ENCODE assay signal across 18 cellular contexts in the genomic region with DNA sequence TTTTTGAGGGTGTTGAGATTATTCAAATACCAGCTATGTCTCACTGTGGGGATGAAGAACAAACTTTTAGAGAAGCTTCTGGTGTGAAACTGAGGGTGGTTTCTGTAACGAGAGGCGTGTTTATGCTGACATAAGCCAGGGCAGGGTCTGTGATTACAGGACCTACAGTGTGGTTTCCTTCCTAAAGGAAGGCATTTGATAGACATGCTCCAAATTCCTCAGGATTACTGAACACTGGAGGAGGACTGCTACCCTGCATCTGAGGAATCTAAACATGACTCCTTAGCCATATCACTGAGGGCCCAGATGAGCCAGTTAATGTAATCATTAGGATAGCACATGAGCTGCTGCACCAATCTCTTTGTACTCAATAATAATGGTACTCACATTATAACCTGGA.
DNase-seq lines count a peak whose midpoint lies in the region; ATAC-seq and TF ChIP-seq lines count a peak whose summit lies in the region.
"Had no signal": no experiment of that assay in that cellular context is flagged by ENCODE, and none has a peak within 500 bp of the region (broad histone marks: within the 10 kb centered on the region; RNA-seq: fewer than 3 reads in every experiment).

No MANE protein-coding gene starts in this region.

- H3K4me1 Mint-ChIP-seq in endothelial cell (ENCODE audit: unreplicated experiment) (no peaks in the 10 kb centered on the region), mesothelial cell of epicardium (peaks cover 20% of the 10 kb centered on the region)
- H3K4me1 Mint-ChIP-seq: activated CD4-positive, alpha-beta T cell treated with anti-CD3 and anti-CD28 coated beads for 36 hours had no signal

- no peak overlapping the region for H3K4me3 ChIP-seq in AG10803 (ENCODE audit: low read length)
- H3K4me3 ChIP-seq: gastroesophageal sphincter had no signal

- H3K9me3 Mint-ChIP-seq in endothelial cell (ENCODE audit: unreplicated experiment) (no peaks in the 10 kb centered on the region), mesothelial cell of epicardium (no peaks in the 10 kb centered on the region)
- H3K9me3 Mint-ChIP-seq: stimulated activated naive CD8-positive, alpha-beta T cell treated with anti-CD3 and anti-CD28 coated beads, Interleukin-15, Interleukin-2, amounts not matched to agents 100 ng/mL and 50 ng/mL, for 24 hours had no signal

- no peak for ATAC-seq in HG03039 (IDR thresholded peaks at IDR 0.05; ENCODE audit: unreplicated experiment)
- ATAC-seq: activated CD4-positive, alpha-beta T cell treated with anti-CD3 and anti-CD28 coated beads for 36 hours; gastroesophageal sphincter had no signal

- DNase-seq in AG10803 (ENCODE audit: low read depth): peak; percentile 38
- DNase-seq in NCI-H460 (ENCODE audit: extremely low read depth, low read depth): peak; percentile 30
- DNase-seq in endothelial cell (ENCODE audit: low spot score): no peak
- DNase-seq in mesothelial cell of epicardium (ENCODE audit: low spot score in 2 of 2, unreplicated experiment in 2 of 2): no peak
- DNase-seq in stimulated activated CD4-positive, alpha-beta T cell treated with anti-CD3 and anti-CD28 coated beads, Interleukin-4, amount 100 ng/mL, for 1 hour: no peak
- DNase-seq in SW 1271 (lab: John Stamatoyannopoulos, UW): no peak
- DNase-seq in stimulated activated CD4-positive, alpha-beta T cell treated with anti-CD3 and anti-CD28 coated beads, Interleukin-4, amount 100 ng/mL, for 4 hours: no peak
- DNase-seq: activated CD4-positive, alpha-beta T cell treated with anti-CD3 and anti-CD28 coated beads for 36 hours; activated CD8-positive, alpha-beta memory T cell treated with anti-CD3 and anti-CD28 coated beads, Interleukin-2, amount 50 U/mL, for 48 hours; GDM1; HCEC 1CT; NCI-H1092; stimulated activated CD4-positive, alpha-beta T cell treated with anti-CD3 and anti-CD28 coated beads, Interleukin-12 subunit alpha, Interleukin-12 subunit beta, amount 100 ng/mL, for 4 hours; T-helper 2 cell had no signal

- TF ChIP-seq CTCF in AG10803 (conservative IDR thresholded peaks at IDR 0.05; ENCODE audit: low read length) (no peak), endothelial cell (IDR thresholded peaks at IDR 0.05; ENCODE audit: unreplicated experiment) (no peak), mesothelial cell of epicardium (IDR thresholded peaks at IDR 0.05; ENCODE audit: unreplicated experiment) (no peak)

- peaks cover 42% of the 10 kb centered on the region for H3K36me3 Mint-ChIP-seq in endothelial cell (ENCODE audit: low read depth, unreplicated experiment)
- H3K36me3 Mint-ChIP-seq in mesothelial cell of epicardium: peaks cover 15% of the 10 kb centered on the region
- H3K36me3 Mint-ChIP-seq: activated naive CD8-positive, alpha-beta T cell had no signal

- H3K27ac Mint-ChIP-seq in endothelial cell (ENCODE audit: unreplicated experiment) (peak overlapping the region; percentile 78), mesothelial cell of epicardium (peak overlapping the region; percentile 91)
- H3K27ac Mint-ChIP-seq: activated CD4-positive, alpha-beta T cell treated with anti-CD3 and anti-CD28 coated beads for 36 hours; activated naive CD8-positive, alpha-beta T cell; stimulated activated naive CD8-positive, alpha-beta T cell treated with anti-CD3 and anti-CD28 coated beads, Interleukin-15, Interleukin-2, amounts not matched to agents 100 ng/mL and 50 ng/mL, for 24 hours had no signal

- H3K4me3 Mint-ChIP-seq in endothelial cell (ENCODE audit: unreplicated experiment) (no peak overlapping the region), mesothelial cell of epicardium (no peak overlapping the region)
- H3K4me3 Mint-ChIP-seq: activated CD4-positive, alpha-beta T cell treated with anti-CD3 and anti-CD28 coated beads for 36 hours; activated naive CD8-positive, alpha-beta T cell; stimulated activated naive CD8-positive, alpha-beta T cell treated with anti-CD3 and anti-CD28 coated beads, Interleukin-15, Interleukin-2, amounts not matched to agents 100 ng/mL and 50 ng/mL, for 24 hours had no signal

- H3K27me3 Mint-ChIP-seq in endothelial cell (ENCODE audit: unreplicated experiment): peaks cover 5% of the 10 kb centered on the region
- H3K27me3 Mint-ChIP-seq in mesothelial cell of epicardium (ENCODE audit: low read depth): no peaks in the 10 kb centered on the region

Comparison
In these comparisons a context has a peak if more than half of its experiments do, and no peak if none do; other contexts are left out.
1. DNase-seq: peak in AG10803 (single experiment) and NCI-H460 (single experiment); none in endothelial cell (single experiment), mesothelial cell of epicardium (0 of 2), stimulated activated CD4-positive, alpha-beta T cell treated with anti-CD3 and anti-CD28 coated beads, Interleukin-4, amount 100 ng/mL, for 1 hour (single experiment), SW 1271 (0 of 2) and stimulated activated CD4-positive, alpha-beta T cell treated with anti-CD3 and anti-CD28 coated beads, Interleukin-4, amount 100 ng/mL, for 4 hours (0 of 2).